In the genomic region with DNA sequence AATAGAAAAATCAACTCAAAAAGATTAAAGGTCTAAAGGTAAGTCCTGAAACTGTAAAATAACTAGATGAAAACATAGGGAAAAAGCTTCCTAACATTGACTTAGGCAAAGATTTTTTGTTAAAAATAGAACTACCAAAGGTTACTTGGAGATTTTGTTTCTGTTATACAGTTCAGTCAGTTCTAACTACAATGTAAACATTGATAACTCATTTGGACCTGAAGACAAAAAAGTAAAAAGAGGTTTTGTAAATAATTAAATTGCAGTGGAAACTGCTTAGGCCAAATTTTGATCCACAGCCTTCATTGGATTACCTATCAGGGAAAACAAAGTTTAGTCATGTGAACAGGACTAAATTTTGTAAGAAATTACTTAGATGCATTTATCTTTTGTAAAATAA, we compare ENCODE assay signal across 29 cellular contexts.
"Had no signal": no experiment of that assay in that cellular context is flagged by ENCODE, and none has a peak within 500 bp of the region (broad histone marks: within the 10 kb centered on the region; RNA-seq: fewer than 3 reads in every experiment).

No MANE protein-coding gene starts in this region.

- DNase-seq: naive B cell; naive thymus-derived CD8-positive, alpha-beta T cell; nephron progenitor cell; nucleus accumbens; posterior cingulate gyrus; psoas muscle; right cardiac atrium; spleen; stimulated activated CD4-positive, alpha-beta T cell treated with anti-CD3 and anti-CD28 coated beads, Interleukin-12 subunit alpha, Interleukin-12 subunit beta, amount 100 ng/mL, for 4 hours; stimulated activated CD4-positive, alpha-beta T cell treated with anti-CD3 and anti-CD28 coated beads, Interleukin-1b, Interleukin-23, amount 100 ng/mL, for 48 hours; stimulated activated CD4-positive, alpha-beta T cell treated with anti-CD3 and anti-CD28 coated beads, Interleukin-4, amount 100 ng/mL, for 1 hour; stimulated activated CD4-positive, alpha-beta T cell treated with anti-CD3 and anti-CD28 coated beads, Interleukin-4, amount 100 ng/mL, for 4 hours; stimulated activated CD8-positive, alpha-beta memory T cell treated with anti-CD3 and anti-CD28 coated beads, Interleukin-4, amount 100 ng/mL, for 48 hours; stimulated activated naive CD4-positive, alpha-beta T cell treated with Interleukin-2 at 50 U/mL for 16 hours; stomach; thyroid gland; trophoblast cell; upper lobe of left lung had no signal

- H3K4me2 ChIP-seq: smooth muscle cell had no signal

- H3K4me3 ChIP-seq: psoas muscle, skin epidermis, smooth muscle cell, spleen, stomach, thoracic aorta, thyroid gland, tibial nerve, upper lobe of left lung, vagina had no signal

- H3K36me3 ChIP-seq: neutrophil, spleen, stomach, thoracic aorta, thyroid gland, tibial nerve, upper lobe of left lung, vagina had no signal

- H3K9ac ChIP-seq: parathyroid adenoma had no signal

- H3K27me3 ChIP-seq: neutrophil, spleen, stomach, thyroid gland, tibial nerve, upper lobe of left lung, vagina had no signal

- FAIRE-seq: urothelium cell line had no signal

- H3K27ac ChIP-seq: neutrophil, parathyroid adenoma, psoas muscle, skin epidermis, spleen, stomach, thoracic aorta, thyroid gland, tibial nerve, upper lobe of left lung, vagina had no signal

- H3K4me1 ChIP-seq: parathyroid adenoma, psoas muscle, spleen, stomach, thyroid gland, tibial nerve, upper lobe of left lung, vagina had no signal

- H2AFZ ChIP-seq: parathyroid adenoma had no signal

- H3K79me2 ChIP-seq: parathyroid adenoma had no signal

- ATAC-seq: naive thymus-derived CD8-positive, alpha-beta T cell; natural killer cell treated with Interleukin-12 subunit alpha and Interleukin-12 subunit beta and Interleukin-15 and Interleukin-18, amount 100 ng/mL, for 72 hours; psoas muscle; right cardiac atrium; sciatic nerve; stimulated activated memory B cell treated with anti-CD40 and anti-IgM and Interleukin-4, amounts not matched to agents 10 μg/mL and 1 μg/mL and 100 μg/mL, for 72 hours had no signal

- H3K9me3 ChIP-seq: neutrophil, psoas muscle, spleen, stomach, thoracic aorta, thyroid gland, tibial nerve, upper lobe of left lung, vagina had no signal
